In the genomic region with DNA sequence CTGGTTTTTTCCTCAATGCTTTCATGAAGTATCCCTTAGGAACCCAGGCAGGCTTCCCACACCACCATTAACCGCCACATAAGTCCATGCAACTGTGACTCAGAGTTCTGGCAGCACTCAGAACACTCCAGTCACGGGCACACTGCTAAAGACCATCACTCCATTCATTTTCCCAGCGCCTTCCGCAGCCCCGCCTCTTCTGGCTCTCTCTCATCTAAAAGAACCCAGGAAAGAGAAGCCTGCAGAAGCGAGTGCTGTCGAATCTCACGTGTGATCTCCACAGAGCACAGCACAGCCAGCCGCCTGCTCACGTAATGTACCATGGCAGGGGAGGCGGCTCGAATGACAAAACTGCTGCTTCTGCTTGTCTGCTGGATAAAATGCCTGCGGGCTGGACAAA, we compare ENCODE assay signal across 1 cellular context.
TF ChIP-seq lines count a peak whose summit lies in the region.

No MANE protein-coding gene starts in this region.

TF ChIP-seq in GM12878, 131 proteins besides CTCF, POLR2A, EP300 and RAD21:
- TF ChIP-seq SUPT20H (IDR thresholded peaks at IDR 0.05; ENCODE audit: borderline replicate concordance, control insufficient read depth, low read depth, low read length): no peak
- no peak for TF ChIP-seq EGR1 (IDR thresholded peaks at IDR 0.05; ENCODE audit: borderline replicate concordance in 1 of 2, low read depth in 2 of 2, low read length in 2 of 2)
- TF ChIP-seq, protein P1, sequence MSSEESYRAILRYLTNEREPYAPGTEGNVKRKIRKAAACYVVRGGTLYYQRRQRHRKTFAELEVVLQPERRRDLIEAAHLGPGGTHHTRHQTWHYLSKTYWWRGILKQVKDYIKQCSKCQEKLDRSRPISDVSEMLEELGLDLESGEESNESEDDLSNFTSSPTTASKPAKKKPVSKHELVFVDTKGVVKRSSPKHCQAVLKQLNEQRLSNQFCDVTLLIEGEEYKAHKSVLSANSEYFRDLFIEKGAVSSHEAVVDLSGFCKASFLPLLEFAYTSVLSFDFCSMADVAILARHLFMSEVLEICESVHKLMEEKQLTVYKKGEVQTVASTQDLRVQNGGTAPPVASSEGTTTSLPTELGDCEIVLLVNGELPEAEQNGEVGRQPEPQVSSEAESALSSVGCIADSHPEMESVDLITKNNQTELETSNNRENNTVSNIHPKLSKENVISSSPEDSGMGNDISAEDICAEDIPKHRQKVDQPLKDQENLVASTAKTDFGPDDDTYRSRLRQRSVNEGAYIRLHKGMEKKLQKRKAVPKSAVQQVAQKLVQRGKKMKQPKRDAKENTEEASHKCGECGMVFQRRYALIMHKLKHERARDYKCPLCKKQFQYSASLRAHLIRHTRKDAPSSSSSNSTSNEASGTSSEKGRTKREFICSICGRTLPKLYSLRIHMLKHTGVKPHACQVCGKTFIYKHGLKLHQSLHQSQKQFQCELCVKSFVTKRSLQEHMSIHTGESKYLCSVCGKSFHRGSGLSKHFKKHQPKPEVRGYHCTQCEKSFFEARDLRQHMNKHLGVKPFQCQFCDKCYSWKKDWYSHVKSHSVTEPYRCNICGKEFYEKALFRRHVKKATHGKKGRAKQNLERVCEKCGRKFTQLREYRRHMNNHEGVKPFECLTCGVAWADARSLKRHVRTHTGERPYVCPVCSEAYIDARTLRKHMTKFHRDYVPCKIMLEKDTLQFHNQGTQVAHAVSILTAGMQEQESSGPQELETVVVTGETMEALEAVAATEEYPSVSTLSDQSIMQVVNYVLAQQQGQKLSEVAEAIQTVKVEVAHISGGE (CRISPR knock-in tag; IDR thresholded peaks at IDR 0.05): no peak
- TF ChIP-seq ATF2 (IDR thresholded peaks at IDR 0.05; ENCODE audit: low read length): no peak
- TF ChIP-seq, protein P2, sequence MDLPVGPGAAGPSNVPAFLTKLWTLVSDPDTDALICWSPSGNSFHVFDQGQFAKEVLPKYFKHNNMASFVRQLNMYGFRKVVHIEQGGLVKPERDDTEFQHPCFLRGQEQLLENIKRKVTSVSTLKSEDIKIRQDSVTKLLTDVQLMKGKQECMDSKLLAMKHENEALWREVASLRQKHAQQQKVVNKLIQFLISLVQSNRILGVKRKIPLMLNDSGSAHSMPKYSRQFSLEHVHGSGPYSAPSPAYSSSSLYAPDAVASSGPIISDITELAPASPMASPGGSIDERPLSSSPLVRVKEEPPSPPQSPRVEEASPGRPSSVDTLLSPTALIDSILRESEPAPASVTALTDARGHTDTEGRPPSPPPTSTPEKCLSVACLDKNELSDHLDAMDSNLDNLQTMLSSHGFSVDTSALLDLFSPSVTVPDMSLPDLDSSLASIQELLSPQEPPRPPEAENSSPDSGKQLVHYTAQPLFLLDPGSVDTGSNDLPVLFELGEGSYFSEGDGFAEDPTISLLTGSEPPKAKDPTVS (IDR thresholded peaks at IDR 0.05; ENCODE audit: low read depth, low read length): no peak
- TF ChIP-seq, protein P3, sequence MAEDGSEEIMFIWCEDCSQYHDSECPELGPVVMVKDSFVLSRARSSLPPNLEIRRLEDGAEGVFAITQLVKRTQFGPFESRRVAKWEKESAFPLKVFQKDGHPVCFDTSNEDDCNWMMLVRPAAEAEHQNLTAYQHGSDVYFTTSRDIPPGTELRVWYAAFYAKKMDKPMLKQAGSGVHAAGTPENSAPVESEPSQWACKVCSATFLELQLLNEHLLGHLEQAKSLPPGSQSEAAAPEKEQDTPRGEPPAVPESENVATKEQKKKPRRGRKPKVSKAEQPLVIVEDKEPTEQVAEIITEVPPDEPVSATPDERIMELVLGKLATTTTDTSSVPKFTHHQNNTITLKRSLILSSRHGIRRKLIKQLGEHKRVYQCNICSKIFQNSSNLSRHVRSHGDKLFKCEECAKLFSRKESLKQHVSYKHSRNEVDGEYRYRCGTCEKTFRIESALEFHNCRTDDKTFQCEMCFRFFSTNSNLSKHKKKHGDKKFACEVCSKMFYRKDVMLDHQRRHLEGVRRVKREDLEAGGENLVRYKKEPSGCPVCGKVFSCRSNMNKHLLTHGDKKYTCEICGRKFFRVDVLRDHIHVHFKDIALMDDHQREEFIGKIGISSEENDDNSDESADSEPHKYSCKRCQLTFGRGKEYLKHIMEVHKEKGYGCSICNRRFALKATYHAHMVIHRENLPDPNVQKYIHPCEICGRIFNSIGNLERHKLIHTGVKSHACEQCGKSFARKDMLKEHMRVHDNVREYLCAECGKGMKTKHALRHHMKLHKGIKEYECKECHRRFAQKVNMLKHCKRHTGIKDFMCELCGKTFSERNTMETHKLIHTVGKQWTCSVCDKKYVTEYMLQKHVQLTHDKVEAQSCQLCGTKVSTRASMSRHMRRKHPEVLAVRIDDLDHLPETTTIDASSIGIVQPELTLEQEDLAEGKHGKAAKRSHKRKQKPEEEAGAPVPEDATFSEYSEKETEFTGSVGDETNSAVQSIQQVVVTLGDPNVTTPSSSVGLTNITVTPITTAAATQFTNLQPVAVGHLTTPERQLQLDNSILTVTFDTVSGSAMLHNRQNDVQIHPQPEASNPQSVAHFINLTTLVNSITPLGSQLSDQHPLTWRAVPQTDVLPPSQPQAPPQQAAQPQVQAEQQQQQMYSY (CRISPR knock-in tag; IDR thresholded peaks at IDR 0.05): no peak
- TF ChIP-seq MEF2A (IDR thresholded peaks at IDR 0.05; ENCODE audit: insufficient read depth, low read depth, low read length): no peak
- TF ChIP-seq, protein P4, sequence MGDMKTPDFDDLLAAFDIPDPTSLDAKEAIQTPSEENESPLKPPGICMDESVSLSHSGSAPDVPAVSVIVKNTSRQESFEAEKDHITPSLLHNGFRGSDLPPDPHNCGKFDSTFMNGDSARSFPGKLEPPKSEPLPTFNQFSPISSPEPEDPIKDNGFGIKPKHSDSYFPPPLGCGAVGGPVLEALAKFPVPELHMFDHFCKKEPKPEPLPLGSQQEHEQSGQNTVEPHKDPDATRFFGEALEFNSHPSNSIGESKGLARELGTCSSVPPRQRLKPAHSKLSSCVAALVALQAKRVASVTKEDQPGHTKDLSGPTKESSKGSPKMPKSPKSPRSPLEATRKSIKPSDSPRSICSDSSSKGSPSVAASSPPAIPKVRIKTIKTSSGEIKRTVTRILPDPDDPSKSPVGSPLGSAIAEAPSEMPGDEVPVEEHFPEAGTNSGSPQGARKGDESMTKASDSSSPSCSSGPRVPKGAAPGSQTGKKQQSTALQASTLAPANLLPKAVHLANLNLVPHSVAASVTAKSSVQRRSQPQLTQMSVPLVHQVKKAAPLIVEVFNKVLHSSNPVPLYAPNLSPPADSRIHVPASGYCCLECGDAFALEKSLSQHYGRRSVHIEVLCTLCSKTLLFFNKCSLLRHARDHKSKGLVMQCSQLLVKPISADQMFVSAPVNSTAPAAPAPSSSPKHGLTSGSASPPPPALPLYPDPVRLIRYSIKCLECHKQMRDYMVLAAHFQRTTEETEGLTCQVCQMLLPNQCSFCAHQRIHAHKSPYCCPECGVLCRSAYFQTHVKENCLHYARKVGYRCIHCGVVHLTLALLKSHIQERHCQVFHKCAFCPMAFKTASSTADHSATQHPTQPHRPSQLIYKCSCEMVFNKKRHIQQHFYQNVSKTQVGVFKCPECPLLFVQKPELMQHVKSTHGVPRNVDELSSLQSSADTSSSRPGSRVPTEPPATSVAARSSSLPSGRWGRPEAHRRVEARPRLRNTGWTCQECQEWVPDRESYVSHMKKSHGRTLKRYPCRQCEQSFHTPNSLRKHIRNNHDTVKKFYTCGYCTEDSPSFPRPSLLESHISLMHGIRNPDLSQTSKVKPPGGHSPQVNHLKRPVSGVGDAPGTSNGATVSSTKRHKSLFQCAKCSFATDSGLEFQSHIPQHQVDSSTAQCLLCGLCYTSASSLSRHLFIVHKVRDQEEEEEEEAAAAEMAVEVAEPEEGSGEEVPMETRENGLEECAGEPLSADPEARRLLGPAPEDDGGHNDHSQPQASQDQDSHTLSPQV (IDR thresholded peaks at IDR 0.05): no peak
- no peak for TF ChIP-seq RFX5 (IDR thresholded peaks at IDR 0.05; ENCODE audit: low read depth, low read length)
